ENCODE assay signal across 8 cellular contexts in genomic region chr12:51424662-51425539, GRCh38. TPM values are rescaled to one million over a fixed set of nuclear protein-coding genes. Genes with fewer than 3 reads are reported as not detected.
DNase-seq lines count a peak whose midpoint lies in the region; ATAC-seq and TF ChIP-seq lines count a peak whose summit lies in the region.

Gene SLC4A8 (plus strand): TSS chr12:51424831. CDS start chr12:51424988, 157 bp downstream.

- peaks cover 4 to 54% of the 10 kb centered on the region in 2 donors for H3K27me3 ChIP-seq in left lung

- H3K4me1 Mint-ChIP-seq in activated CD4-positive, alpha-beta T cell treated with anti-CD3 and anti-CD28 coated beads, Interleukin-2, amount 10 ng/mL, durations not matched to agents 7 days and 5 days = peaks cover 21% of the 10 kb centered on the region

- peak within 1 kb of the TSS; percentile 76 for H3K4me3 Mint-ChIP-seq in activated CD4-positive, alpha-beta T cell treated with anti-CD3 and anti-CD28 coated beads, Interleukin-2, amount 10 ng/mL, durations not matched to agents 7 days and 5 days

- H3K4me3 ChIP-seq in left lung = peak within 1 kb of the TSS; percentile 31 to 49

- peaks cover 10% of the 10 kb centered on the region for H3K27me3 Mint-ChIP-seq in activated CD4-positive, alpha-beta T cell treated with anti-CD3 and anti-CD28 coated beads, Interleukin-2, amount 10 ng/mL, durations not matched to agents 7 days and 5 days

- CTCF ChIA-PET in activated CD4-positive, alpha-beta T cell treated with anti-CD3 and anti-CD28 coated beads, Interleukin-2, amount 10 ng/mL, durations not matched to agents 7 days and 5 days (lab: Charles Lee) = interaction anchor here (0.8 to 1.3 kb wide), 3 partner anchors 16 to 129 kb away, joined by 3 to 5 read pairs (median 4); no protein-coding TSS in a partner anchor

- DNase-seq in AG09319 (ENCODE audit: extremely low read depth, low read depth) = peak; percentile 72
- DNase-seq in NCI-H460 (ENCODE audit: extremely low read depth, low read depth) = peak; percentile 49
- peak; percentile 79 for DNase-seq in activated CD4-positive, alpha-beta T cell treated with anti-CD3 and anti-CD28 coated beads, Interleukin-2, amount 10 ng/mL, durations not matched to agents 7 days and 5 days
- peak; percentile 88 for DNase-seq in dedifferentiated amniotic fluid mesenchymal stem cell (ENCODE audit: extremely low spot score)
- peak; percentile 73 to 91 for DNase-seq in left lung
- peak; percentile 80 to 87 for DNase-seq in stimulated activated CD4-positive, alpha-beta T cell treated with anti-CD3 and anti-CD28 coated beads, Interleukin-2, amount 100 ng/mL, for 24 hours

- no peaks in the 10 kb centered on the region for H3K36me3 ChIP-seq in left lung

- no peaks in the 10 kb centered on the region for H3K36me3 Mint-ChIP-seq in activated CD4-positive, alpha-beta T cell treated with anti-CD3 and anti-CD28 coated beads, Interleukin-2, amount 10 ng/mL, durations not matched to agents 7 days and 5 days (ENCODE audit: low read depth)

- H3K9me3 Mint-ChIP-seq in activated CD4-positive, alpha-beta T cell treated with anti-CD3 and anti-CD28 coated beads, Interleukin-2, amount 10 ng/mL, durations not matched to agents 7 days and 5 days = no peaks in the 10 kb centered on the region

- H3K9me3 ChIP-seq in left lung = no peaks in the 10 kb centered on the region

- intact Hi-C loops in left lung (cut with DNase I) = loop anchor here in 1 of 2 donors (5.0 kb wide), 1 partner anchor 107 kb away; no protein-coding TSS in a partner anchor

- POLR2A ChIA-PET in activated CD4-positive, alpha-beta T cell treated with anti-CD3 and anti-CD28 coated beads, Interleukin-2, amount 10 ng/mL, durations not matched to agents 7 days and 5 days (lab: Charles Lee) = no interaction called here

- peak; percentile 89 for TF ChIP-seq CTCF in AG09319 (IDR thresholded peaks at IDR 0.05; ENCODE audit: low read depth, low read length)
- peak; percentile 57 to 66 for TF ChIP-seq CTCF in left lung (IDR thresholded peaks at IDR 0.05)

- H3K27ac Mint-ChIP-seq in activated CD4-positive, alpha-beta T cell treated with anti-CD3 and anti-CD28 coated beads, Interleukin-2, amount 10 ng/mL, durations not matched to agents 7 days and 5 days = peak within 1 kb of the TSS; percentile 47

- ATAC-seq in GM19023 (IDR thresholded peaks at IDR 0.05; ENCODE audit: unreplicated experiment) = peak; percentile 97
- ATAC-seq in HG03342 (IDR thresholded peaks at IDR 0.05; ENCODE audit: unreplicated experiment) = peak; percentile 79
- ATAC-seq in left lung = peak; percentile 92

- H3K4me1 ChIP-seq in left lung = peaks cover 0 to 12% of the 10 kb centered on the region in 2 donors

- no peak within 1 kb of the TSS for H3K27ac ChIP-seq in left lung

RNA-seq across cellular contexts. Expression of gene SLC4A8, which starts in this region (rescaled TPM):
- total RNA-seq in NCI-H460 (2014; rRNA removed; shearing (Covaris generic)) = 0.29 and 0.35 TPM in 2 replicates
- not detected in 2 replicates for polyA plus RNA-seq in NCI-H460 (2014; cell fraction: nucleus; rRNA removed)
- total RNA-seq in activated CD4-positive, alpha-beta T cell treated with anti-CD3 and anti-CD28 coated beads, Interleukin-2, amount 10 ng/mL, durations not matched to agents 7 days and 5 days = 1 to 10 TPM; 2.9 to 4.4 TPM
- total RNA-seq in left lung = 1 to 10 TPM; 1.7 to 3.9 TPM

Comparison
In these comparisons a context has a peak if more than half of its experiments do, and no peak if none do; other contexts are left out.
1. Peak in DNase-seq in NCI-H460; RNA of the gene not detected or under 1 TPM.